ENCODE assay signal across 8 cellular contexts in the genomic region with DNA sequence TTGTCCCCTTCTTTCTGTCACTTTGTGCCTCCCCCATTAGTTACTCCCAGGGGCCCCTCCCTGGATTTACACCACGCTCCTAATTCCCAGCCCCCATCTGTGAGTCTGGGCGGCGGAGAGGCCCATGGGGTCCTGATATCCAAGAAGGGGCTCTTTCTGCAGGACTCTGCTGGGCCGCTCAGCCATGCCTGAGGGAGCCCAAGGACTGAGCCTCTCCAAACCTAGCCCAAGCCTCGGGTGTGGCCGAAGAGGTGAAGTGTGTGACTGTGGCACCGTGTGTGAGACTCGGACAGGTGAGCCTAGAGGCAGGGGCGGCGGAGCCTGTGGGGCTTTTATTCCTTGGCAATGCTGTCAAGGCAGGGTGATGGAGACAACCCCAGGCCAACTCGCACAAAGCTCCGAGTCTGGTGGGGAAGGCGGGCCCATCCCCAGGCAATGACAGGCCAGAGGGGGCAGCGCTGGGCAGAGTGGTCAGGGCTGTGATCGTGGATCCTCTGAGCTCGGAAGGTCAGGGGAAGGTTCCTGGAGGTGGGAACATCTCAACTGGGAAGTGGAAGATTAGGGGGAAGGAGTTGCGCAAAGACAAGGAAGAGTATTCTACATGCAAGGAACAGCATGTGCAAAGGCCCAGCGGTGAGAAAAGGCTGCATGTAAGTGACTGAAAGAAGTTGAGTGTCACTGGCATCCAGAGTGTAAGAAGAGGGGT. TPM values are rescaled to one million over a fixed set of nuclear protein-coding genes. Genes with fewer than 3 reads are reported as not detected.
DNase-seq lines count a peak whose midpoint lies in the region; TF ChIP-seq lines count a peak whose summit lies in the region.

No MANE protein-coding gene starts in this region.

- no peaks in the 10 kb centered on the region for H3K9me3 ChIP-seq in neuronal stem cell (replicated peaks in 1 of 2; ENCODE audit: control insufficient read depth in 2 of 2, insufficient read depth in 1 of 2, low read depth in 1 of 2, low read length in 2 of 2)

- H2AK5ac ChIP-seq in neuronal stem cell (ENCODE audit: low read depth, low read length), result peak overlapping the region; percentile 100

- no peak overlapping the region for H2BK120ac ChIP-seq in neuronal stem cell (ENCODE audit: low read depth, low read length)

- peaks cover 28 to 35% of the 10 kb centered on the region in 2 donors for H3K4me1 ChIP-seq in neuronal stem cell (ENCODE audit: control insufficient read depth in 2 of 2, insufficient read depth in 1 of 2, low read depth in 1 of 2, low read length in 2 of 2)

- H3K23ac ChIP-seq in neuronal stem cell (ENCODE audit: low read depth, low read length, poor library complexity), result peak overlapping the region; percentile 96

- peak overlapping the region; percentile 14 for H2BK15ac ChIP-seq in neuronal stem cell (ENCODE audit: low read length)

- CTCF ChIA-PET in RWPE1 (lab: Yijun Ruan, JAX), result interaction anchor here (0.6 to 2.0 kb wide), 2 partner anchors 16 to 60 kb away, joined by 4 to 11 read pairs; no protein-coding TSS in a partner anchor

- H2BK5ac ChIP-seq in neuronal stem cell (ENCODE audit: low read length), result peak overlapping the region; percentile 98

- POLR2A ChIA-PET in RWPE1 (lab: Yijun Ruan, JAX; ENCODE audit: low non-redundant PET), result interaction anchor here (1.8 kb wide), 1 partner anchor 21 kb away, joined by 6 read pairs; a partner anchor contains a TSS

- peak overlapping the region; percentile 4 for H3K4ac ChIP-seq in neuronal stem cell (ENCODE audit: low read length)

- peak overlapping the region; percentile 98 for H3K4me3 ChIP-seq in epithelial cell of proximal tubule (ENCODE audit: low read depth, low read length)
- H3K4me3 ChIP-seq in neuronal stem cell (ENCODE audit: low read length in 2 of 2), result peak overlapping the region; percentile 88 to 95

- peaks cover 16% of the 10 kb centered on the region for H3K79me1 ChIP-seq in neuronal stem cell (ENCODE audit: low read depth, low read length)

- peak overlapping the region; percentile 86 for H3K18ac ChIP-seq in neuronal stem cell (ENCODE audit: low read length)

- peaks cover 31 to 49% of the 10 kb centered on the region in 2 donors for H3K36me3 ChIP-seq in neuronal stem cell (replicated peaks in 1 of 2; ENCODE audit: control insufficient read depth in 2 of 2, insufficient read depth in 2 of 2, low read length in 2 of 2)

- no CpG with 5 or more reads among the region's 18 CpGs for WGBS in neuronal stem cell (ENCODE audit: extremely low coverage in 2 of 2, insufficient read length in 2 of 2, insufficient replicate concordance in 1 of 2), 2 donors

- DNase-seq in DMS79 treated with DMSO at 0.1 percent for 48 hours (lab: John Stamatoyannopoulos, UW), result peak; percentile 38
- no peak for DNase-seq in DMS79 (lab: John Stamatoyannopoulos, UW)
- DNase-seq in RWPE1 (ENCODE audit: low spot score), result no peak
- DNase-seq in epithelial cell of proximal tubule (ENCODE audit: low read depth), result no peak
- DNase-seq in neuronal stem cell (ENCODE audit: low spot score), result no peak
- no peak for DNase-seq in hippocampal formation (lab: John Stamatoyannopoulos, UW)
- no peak for DNase-seq in stimulated activated CD4-positive, alpha-beta T cell treated with anti-CD3 and anti-CD28 coated beads, Interleukin-1b, Interleukin-23, amount 100 ng/mL, for 48 hours
- no peak for DNase-seq in anterior cingulate cortex (lab: John Stamatoyannopoulos, UW)

- peak overlapping the region; percentile 12 for H3K14ac ChIP-seq in neuronal stem cell (ENCODE audit: low read length)

- H3K9ac ChIP-seq in neuronal stem cell (ENCODE audit: low read depth, low read length, poor library complexity), result peak overlapping the region; percentile 93

- H3K4me2 ChIP-seq in neuronal stem cell (ENCODE audit: insufficient read depth, low read length, poor library complexity, severe bottlenecking), result peak overlapping the region; percentile 87

- H4K91ac ChIP-seq in neuronal stem cell (ENCODE audit: low read depth, low read length, poor library complexity), result no peak overlapping the region

- H3K27ac ChIP-seq in RWPE1 (peak overlapping the region; percentile 100), neuronal stem cell (replicated peaks; ENCODE audit: low read length) (peak overlapping the region; percentile 95)

- peak overlapping the region; percentile 94 for H2AFZ ChIP-seq in neuronal stem cell (ENCODE audit: low read length)

- H2BK12ac ChIP-seq in neuronal stem cell (ENCODE audit: low read length), result no peak overlapping the region

- no peak overlapping the region for H4K8ac ChIP-seq in neuronal stem cell (ENCODE audit: low read depth, low read length)

- no peak for TF ChIP-seq CTCF in RWPE1 (conservative IDR thresholded peaks at IDR 0.05; ENCODE audit: low read depth)
- TF ChIP-seq CTCF in epithelial cell of proximal tubule (conservative IDR thresholded peaks at IDR 0.05; ENCODE audit: low read depth, low read length), result peak; percentile 35

- H3K27me3 ChIP-seq in neuronal stem cell (ENCODE audit: control insufficient read depth in 3 of 3, insufficient read depth in 3 of 3, low read depth in 1 of 3, low read length in 3 of 3), result peaks cover 0 to 2% (median 0%) of the 10 kb centered on the region in 3 experiments

RNA-seq across cellular contexts. Expression of a gene that starts 1.6 kb away (rescaled TPM):
- total RNA-seq in epithelial cell of proximal tubule, result 17.7 and 22.3 TPM in 2 replicates
- 33.5 TPM for polyA plus RNA-seq in neuronal stem cell (2013, experiment 1 of 2)
- 33.9 TPM for polyA plus RNA-seq in neuronal stem cell (2013, experiment 2 of 2)

RNA-seq across cellular contexts. Expression of a gene that starts 7.4 kb away (rescaled TPM):
- 9.7 and 10.0 TPM in 2 replicates for total RNA-seq in epithelial cell of proximal tubule
- 6.0 TPM for polyA plus RNA-seq in neuronal stem cell (2013, experiment 1 of 2)
- polyA plus RNA-seq in neuronal stem cell (2013, experiment 2 of 2), result 6.1 TPM

RNA-seq across cellular contexts. Expression of a gene that starts 21.7 kb away (rescaled TPM):
- 2,362 and 2,974 TPM in 2 replicates for total RNA-seq in epithelial cell of proximal tubule
- 4,379 TPM for polyA plus RNA-seq in neuronal stem cell (2013, experiment 1 of 2)
- 4,439 TPM for polyA plus RNA-seq in neuronal stem cell (2013, experiment 2 of 2)

RNA-seq across cellular contexts. Expression of a gene that starts 22.9 kb away (rescaled TPM):
- 20.9 and 34.9 TPM in 2 replicates for total RNA-seq in epithelial cell of proximal tubule
- polyA plus RNA-seq in neuronal stem cell (2013, experiment 1 of 2), result 34.2 TPM
- 32.9 TPM for polyA plus RNA-seq in neuronal stem cell (2013, experiment 2 of 2)

RNA-seq across cellular contexts. Expression of a gene that starts 23.1 kb away (rescaled TPM):
- 63.4 and 72.6 TPM in 2 replicates for total RNA-seq in epithelial cell of proximal tubule
- 29.8 TPM for polyA plus RNA-seq in neuronal stem cell (2013, experiment 1 of 2)
- polyA plus RNA-seq in neuronal stem cell (2013, experiment 2 of 2), result 30.0 TPM
